In genomic region chr20:53594068-53595017, GRCh38 we compare ENCODE assay signal across 8 cellular contexts. TPM values are rescaled to one million over a fixed set of nuclear protein-coding genes. Genes with fewer than 3 reads are reported as not detected.
DNase-seq lines count a peak whose midpoint lies in the region; ATAC-seq, FAIRE-seq and TF ChIP-seq lines count a peak whose summit lies in the region.

No MANE protein-coding gene starts in this region.

- no peaks in the 10 kb centered on the region for H3K9me3 ChIP-seq in Karpas-422 (ENCODE audit: low read length)
- H3K9me3 ChIP-seq in neural cell (ENCODE audit: low read length) = no peaks in the 10 kb centered on the region

- TF ChIP-seq EP300 in neural cell (conservative IDR thresholded peaks at IDR 0.05; ENCODE audit: poor library complexity, severe bottlenecking) = no peak

- peaks cover 31% of the 10 kb centered on the region for H3K4me1 Mint-ChIP-seq in activated T-helper 17 cell treated with anti-CD3 and anti-CD28 coated beads, Interleukin-2, amount 50 U/mL, for 72 hours
- peaks cover 42% of the 10 kb centered on the region for H3K4me1 Mint-ChIP-seq in stimulated activated naive CD8-positive, alpha-beta T cell treated with anti-CD3 and anti-CD28 coated beads, Interleukin-15, amount 100 ng/mL, for 72 hours

- H3K4me3 ChIP-seq in Karpas-422 (ENCODE audit: low read length) = peak overlapping the region; percentile 68
- H3K4me3 ChIP-seq in fibroblast of pulmonary artery (replicated peaks; ENCODE audit: low read depth, low read length) = peak overlapping the region; percentile 74
- H3K4me3 ChIP-seq in neural cell (ENCODE audit: low read length) = peak overlapping the region; percentile 76

- DNase-seq in DMS79 treated with DMSO at 0.1 percent for 48 hours (lab: John Stamatoyannopoulos, UW) (peak; percentile 88), Karpas-422 (peak; percentile 96), RCC 7860 (ENCODE audit: low spot score) (peak; percentile 87), fibroblast of pulmonary artery (ENCODE audit: low read depth) (peak; percentile 94)
- DNase-seq in stimulated activated naive CD8-positive, alpha-beta T cell treated with anti-CD3 and anti-CD28 coated beads, Interleukin-15, amount 100 ng/mL, for 72 hours = peak; percentile 95 to 98

- H3K27me3 ChIP-seq in Karpas-422 (ENCODE audit: low read length) = no peaks in the 10 kb centered on the region
- no peaks in the 10 kb centered on the region for H3K27me3 ChIP-seq in neural cell (ENCODE audit: insufficient read depth, low read depth, low read length)

- peaks cover 25% of the 10 kb centered on the region for H3K36me3 Mint-ChIP-seq in activated T-helper 17 cell treated with anti-CD3 and anti-CD28 coated beads, Interleukin-2, amount 50 U/mL, for 72 hours (ENCODE audit: low read depth)

- H3K9me2 ChIP-seq in Karpas-422 (replicated peaks; ENCODE audit: insufficient read depth, low read length) (no peaks in the 10 kb centered on the region), neural cell (ENCODE audit: insufficient read depth, low read length) (no peaks in the 10 kb centered on the region)

- H3K79me2 ChIP-seq in Karpas-422 (ENCODE audit: low read length) (no peaks in the 10 kb centered on the region), neural cell (replicated peaks; ENCODE audit: insufficient read depth, low read length) (no peaks in the 10 kb centered on the region)

- H3F3A ChIP-seq in neural cell (ENCODE audit: insufficient read depth, low read length, poor library complexity, severe bottlenecking) = no peaks in the 10 kb centered on the region

- H3K36me3 ChIP-seq in Karpas-422 (ENCODE audit: insufficient read depth, low read length) = no peaks in the 10 kb centered on the region
- no peaks in the 10 kb centered on the region for H3K36me3 ChIP-seq in neural cell (ENCODE audit: insufficient read depth, low read length)

- H3K4me3 Mint-ChIP-seq in activated T-helper 17 cell treated with anti-CD3 and anti-CD28 coated beads, Interleukin-2, amount 50 U/mL, for 72 hours = peak overlapping the region; percentile 90
- peak overlapping the region; percentile 84 to 92 for H3K4me3 Mint-ChIP-seq in stimulated activated naive CD8-positive, alpha-beta T cell treated with anti-CD3 and anti-CD28 coated beads, Interleukin-15, amount 100 ng/mL, for 72 hours

- TF ChIP-seq RAD21 in neural cell (conservative IDR thresholded peaks at IDR 0.05) = peak; percentile 18

- H4K20me1 ChIP-seq in Karpas-422 (ENCODE audit: insufficient read depth, low read depth, low read length) (no peaks in the 10 kb centered on the region), neural cell (ENCODE audit: insufficient read depth) (no peaks in the 10 kb centered on the region)

- peak overlapping the region; percentile 63 for H3K9ac ChIP-seq in Karpas-422 (ENCODE audit: low read length)
- H3K9ac ChIP-seq in neural cell (ENCODE audit: low read length) = peak overlapping the region; percentile 75

- ATAC-seq in GM21825 (IDR thresholded peaks at IDR 0.05; ENCODE audit: unreplicated experiment) = peak; percentile 63
- peak; percentile 73 for ATAC-seq in activated T-helper 17 cell treated with anti-CD3 and anti-CD28 coated beads, Interleukin-2, amount 50 U/mL, for 72 hours (replicated peaks)
- ATAC-seq in stimulated activated naive CD8-positive, alpha-beta T cell treated with anti-CD3 and anti-CD28 coated beads, Interleukin-15, amount 100 ng/mL, for 72 hours = peak; percentile 86

- H3K27ac ChIP-seq in Karpas-422 (ENCODE audit: low read length) = no peak overlapping the region
- H3K27ac ChIP-seq in neural cell (ENCODE audit: low read length) = peak overlapping the region; percentile 60

- H3K27ac Mint-ChIP-seq in activated T-helper 17 cell treated with anti-CD3 and anti-CD28 coated beads, Interleukin-2, amount 50 U/mL, for 72 hours = peak overlapping the region; percentile 90
- peak overlapping the region; percentile 95 to 96 for H3K27ac Mint-ChIP-seq in stimulated activated naive CD8-positive, alpha-beta T cell treated with anti-CD3 and anti-CD28 coated beads, Interleukin-15, amount 100 ng/mL, for 72 hours

- no peak for TF ChIP-seq CTCF in fibroblast of pulmonary artery (IDR thresholded peaks at IDR 0.05; ENCODE audit: low read length, missing control alignments)
- TF ChIP-seq CTCF in neural cell (IDR thresholded peaks at IDR 0.05; ENCODE audit: poor library complexity, severe bottlenecking) = no peak

- H3K9me3 Mint-ChIP-seq in activated T-helper 17 cell treated with anti-CD3 and anti-CD28 coated beads, Interleukin-2, amount 50 U/mL, for 72 hours = no peaks in the 10 kb centered on the region
- H3K9me3 Mint-ChIP-seq in stimulated activated naive CD8-positive, alpha-beta T cell treated with anti-CD3 and anti-CD28 coated beads, Interleukin-15, amount 100 ng/mL, for 72 hours = no peaks in the 10 kb centered on the region

- FAIRE-seq in RCC 7860 (lab: Jason Lieb, UNC) = no peak

- peaks cover 26% of the 10 kb centered on the region for H3K4me1 ChIP-seq in Karpas-422 (ENCODE audit: low read length)

- H2AFZ ChIP-seq in Karpas-422 (ENCODE audit: low read length) (peak overlapping the region; percentile 56; the same call in 1 of the 2 replicates), neural cell (ENCODE audit: low read depth, low read length) (peak overlapping the region; percentile 58)

- no peaks in the 10 kb centered on the region for H3K27me3 Mint-ChIP-seq in activated T-helper 17 cell treated with anti-CD3 and anti-CD28 coated beads, Interleukin-2, amount 50 U/mL, for 72 hours
- no peaks in the 10 kb centered on the region for H3K27me3 Mint-ChIP-seq in stimulated activated naive CD8-positive, alpha-beta T cell treated with anti-CD3 and anti-CD28 coated beads, Interleukin-15, amount 100 ng/mL, for 72 hours

- H3K4me2 ChIP-seq in Karpas-422 (ENCODE audit: low read depth, low read length, poor library complexity, severe bottlenecking) (peak overlapping the region; percentile 70), neural cell (ENCODE audit: low read length) (peak overlapping the region; percentile 48)

TF ChIP-seq in neural cell, 6 proteins besides CTCF, POLR2A, EP300 and RAD21:
- no peak for TF ChIP-seq TAF1 (IDR thresholded peaks at IDR 0.05; ENCODE audit: low read depth)
- TF ChIP-seq POLR2AphosphoS5 (IDR thresholded peaks at IDR 0.05) = peak; percentile 44
- TF ChIP-seq, protein P1, sequence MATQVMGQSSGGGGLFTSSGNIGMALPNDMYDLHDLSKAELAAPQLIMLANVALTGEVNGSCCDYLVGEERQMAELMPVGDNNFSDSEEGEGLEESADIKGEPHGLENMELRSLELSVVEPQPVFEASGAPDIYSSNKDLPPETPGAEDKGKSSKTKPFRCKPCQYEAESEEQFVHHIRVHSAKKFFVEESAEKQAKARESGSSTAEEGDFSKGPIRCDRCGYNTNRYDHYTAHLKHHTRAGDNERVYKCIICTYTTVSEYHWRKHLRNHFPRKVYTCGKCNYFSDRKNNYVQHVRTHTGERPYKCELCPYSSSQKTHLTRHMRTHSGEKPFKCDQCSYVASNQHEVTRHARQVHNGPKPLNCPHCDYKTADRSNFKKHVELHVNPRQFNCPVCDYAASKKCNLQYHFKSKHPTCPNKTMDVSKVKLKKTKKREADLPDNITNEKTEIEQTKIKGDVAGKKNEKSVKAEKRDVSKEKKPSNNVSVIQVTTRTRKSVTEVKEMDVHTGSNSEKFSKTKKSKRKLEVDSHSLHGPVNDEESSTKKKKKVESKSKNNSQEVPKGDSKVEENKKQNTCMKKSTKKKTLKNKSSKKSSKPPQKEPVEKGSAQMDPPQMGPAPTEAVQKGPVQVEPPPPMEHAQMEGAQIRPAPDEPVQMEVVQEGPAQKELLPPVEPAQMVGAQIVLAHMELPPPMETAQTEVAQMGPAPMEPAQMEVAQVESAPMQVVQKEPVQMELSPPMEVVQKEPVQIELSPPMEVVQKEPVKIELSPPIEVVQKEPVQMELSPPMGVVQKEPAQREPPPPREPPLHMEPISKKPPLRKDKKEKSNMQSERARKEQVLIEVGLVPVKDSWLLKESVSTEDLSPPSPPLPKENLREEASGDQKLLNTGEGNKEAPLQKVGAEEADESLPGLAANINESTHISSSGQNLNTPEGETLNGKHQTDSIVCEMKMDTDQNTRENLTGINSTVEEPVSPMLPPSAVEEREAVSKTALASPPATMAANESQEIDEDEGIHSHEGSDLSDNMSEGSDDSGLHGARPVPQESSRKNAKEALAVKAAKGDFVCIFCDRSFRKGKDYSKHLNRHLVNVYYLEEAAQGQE (IDR thresholded peaks at IDR 0.05; ENCODE audit: borderline replicate concordance) = no peak
- TF ChIP-seq EZH2 (IDR thresholded peaks at IDR 0.05; ENCODE audit: borderline replicate concordance, insufficient read depth, low read length, poor library complexity, severe bottlenecking) = no peak
- TF ChIP-seq MXI1 (conservative IDR thresholded peaks at IDR 0.05; ENCODE audit: poor library complexity, severe bottlenecking) = no peak
- no peak for TF ChIP-seq SMC3 (conservative IDR thresholded peaks at IDR 0.05; ENCODE audit: poor library complexity)
TF ChIP-seq in neural cell: peak in this region for 1.

RNA-seq across cellular contexts. Expression of gene ZNF217, which starts 0.7 kb away (rescaled TPM):
- total RNA-seq in Karpas-422 (2014; rRNA removed; shearing (Covaris generic); ENCODE audit: low replicate concordance) = 1.5 and 2.2 TPM in 2 replicates
- 10 to 100 TPM; 52.7 to 54.2 TPM for total RNA-seq in activated T-helper 17 cell treated with anti-CD3 and anti-CD28 coated beads, Interleukin-2, amount 50 U/mL, for 72 hours
- 1.9 and 3.0 TPM in 2 replicates for polyA plus RNA-seq in neural cell
- 8.3 and 10.0 TPM in 2 replicates for polyA minus RNA-seq in neural cell

Comparison
In these comparisons a context has a peak if more than half of its experiments do, and no peak if none do; other contexts are left out.
1. RNA of gene ZNF217, which starts 0.7 kb away (total RNA-seq): 52.7 to 54.2 TPM in activated T-helper 17 cell treated with anti-CD3 and anti-CD28 coated beads, Interleukin-2, amount 50 U/mL, for 72 hours; 1.5 to 2.2 TPM in Karpas-422; every median in the first group is over 10 times any median in the second.
2. Peak in every context shown above with its lines, with median percentiles within 50 percentile points of each other: DNase-seq, ATAC-seq and H3K4me3 ChIP-seq.